In the genomic region with DNA sequence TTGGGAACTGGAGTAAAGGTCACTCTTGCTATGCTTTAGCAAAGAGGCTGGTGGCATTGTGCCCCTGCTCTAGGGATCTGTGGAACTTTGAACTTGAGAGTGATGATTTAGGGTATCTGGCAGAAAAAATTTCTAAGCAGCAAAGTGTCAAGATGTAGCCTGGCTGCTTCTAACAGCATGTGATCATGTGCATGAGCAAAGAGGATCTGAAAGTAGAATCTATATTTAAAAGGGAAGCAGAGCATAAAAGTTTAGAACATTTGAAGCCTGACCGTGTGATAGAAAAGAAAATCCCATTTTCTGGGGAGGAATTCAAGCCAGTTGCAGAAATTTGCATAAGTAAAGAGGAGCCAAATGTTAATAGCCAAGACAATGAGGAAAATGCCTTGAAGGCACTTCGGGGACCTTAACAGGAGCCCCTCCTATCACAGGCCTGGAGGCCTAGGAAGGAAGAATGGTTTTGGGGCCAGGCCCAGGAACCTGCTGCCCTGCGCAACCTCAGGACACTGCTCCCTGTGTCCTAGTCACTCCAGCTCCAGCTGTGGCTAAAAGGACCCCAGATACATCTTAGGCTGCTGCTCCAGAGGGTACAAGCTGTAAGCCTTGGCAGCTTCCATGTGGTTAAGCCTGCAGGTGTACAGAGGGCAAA, we compare ENCODE assay signal across 19 cellular contexts.
DNase-seq lines count a peak whose midpoint lies in the region; ATAC-seq, FAIRE-seq and TF ChIP-seq lines count a peak whose summit lies in the region.
"Had no signal": no experiment of that assay in that cellular context is flagged by ENCODE, and none has a peak within 500 bp of the region (broad histone marks: within the 10 kb centered on the region; RNA-seq: fewer than 3 reads in every experiment).

No MANE protein-coding gene starts in this region.

- no peaks in the 10 kb centered on the region for H3K36me3 ChIP-seq in GM12878 (ENCODE audit: control insufficient read depth in 2 of 2, insufficient read depth in 2 of 2, low read length in 1 of 2)
- H3K36me3 ChIP-seq: BLaER1 had no signal

- no peaks in the 10 kb centered on the region for H3K4me1 ChIP-seq in GM12878 (ENCODE audit: control insufficient read depth, insufficient read depth, low read length)
- no peaks in the 10 kb centered on the region for H3K4me1 ChIP-seq in foreskin keratinocyte
- H3K4me1 ChIP-seq: BLaER1 had no signal

- no peak for TF ChIP-seq CTCF in natural killer cell (IDR thresholded peaks at IDR 0.05)
- TF ChIP-seq CTCF in GM12878 (IDR thresholded peaks at IDR 0.05 in 2 of 3, conservative IDR thresholded peaks at IDR 0.05 in 1 of 3; ENCODE audit: control insufficient read depth in 2 of 3, extremely low read depth in 1 of 3, insufficient read depth in 1 of 3, low read depth in 3 of 3, low read length in 3 of 3): no peak
- TF ChIP-seq CTCF in foreskin keratinocyte (conservative IDR thresholded peaks at IDR 0.05): no peak

- no peak overlapping the region for H3K4me3 ChIP-seq in GM12878
- H3K4me3 ChIP-seq: BLaER1 had no signal

- no TSS peak for BruUV-seq in GM12878 (replicated peaks; lab: Mats Ljungman, UMichigan)

- H3K4me2 ChIP-seq in GM12878 (ENCODE audit: control insufficient read depth, insufficient read depth): no peak overlapping the region
- H3K4me2 ChIP-seq: BLaER1, SK-N-SH had no signal

- peaks cover 28 to 48% of the 10 kb centered on the region in 2 donors for H3K27me3 Mint-ChIP-seq in natural killer cell treated with Interleukin-12 subunit alpha and Interleukin-12 subunit beta and Interleukin-15 and Interleukin-18, amount 100 ng/mL, for 72 hours
- peaks cover 27 to 57% of the 10 kb centered on the region in 2 donors for H3K27me3 Mint-ChIP-seq in natural killer cell (ENCODE audit: low read depth in 2 of 2)

- RAD21 ChIA-PET in GM12878 (lab: Charles Lee; ENCODE audit: unreplicated experiment): no interaction called here

- H3K4me1 Mint-ChIP-seq in natural killer cell treated with Interleukin-12 subunit alpha and Interleukin-12 subunit beta and Interleukin-15 and Interleukin-18, amount 100 ng/mL, for 72 hours (ENCODE audit: low read depth in 2 of 2): no peaks in the 10 kb centered on the region
- H3K4me1 Mint-ChIP-seq in natural killer cell: no peaks in the 10 kb centered on the region

- intact Hi-C loops in natural killer cell (cut with micrococcal nuclease) (no loop called here), GM12878 (cut with micrococcal nuclease; ENCODE audit: unreplicated experiment) (no loop called here)

- SMC1A ChIA-PET in GM12878 (lab: Charles Lee; ENCODE audit: uncharacterized antibody, unreplicated experiment): no interaction called here

- FAIRE-seq in GM12878 (lab: Jason Lieb, UNC): no peak

- no peaks in the 10 kb centered on the region for H4K20me1 ChIP-seq in GM12878 (ENCODE audit: control insufficient read depth, insufficient read depth)
- H4K20me1 ChIP-seq: BLaER1 had no signal

- peak; percentile 16 for DNase-seq in natural killer cell treated with Interleukin-12 subunit alpha and Interleukin-12 subunit beta and Interleukin-15 and Interleukin-18, amount 100 ng/mL, for 72 hours (ENCODE audit: low spot score)
- DNase-seq in natural killer cell: no peak
- peak; percentile 72 for DNase-seq in MV-4-11 (lab: John Stamatoyannopoulos, UW)
- no peak for DNase-seq in GM12878 (ENCODE audit: low read depth, low spot score)
- DNase-seq in foreskin keratinocyte: no peak
- DNase-seq in NCI-H510A (lab: John Stamatoyannopoulos, UW): no peak
- DNase-seq: CD8-positive, alpha-beta T cell; DMS53; HCEC 1CT; MM.1S; NCI-H1417; NCI-H187; NCI-H2227 treated with DMSO at 0.1 percent for 48 hours; NCI-H524 treated with DMSO at 0.1 percent for 48 hours; Right ventricle myocardium superior; SK-N-SH had no signal

- no peak overlapping the region for H3K27ac Mint-ChIP-seq in natural killer cell treated with Interleukin-12 subunit alpha and Interleukin-12 subunit beta and Interleukin-15 and Interleukin-18, amount 100 ng/mL, for 72 hours
- no peak overlapping the region for H3K27ac Mint-ChIP-seq in natural killer cell
- H3K27ac Mint-ChIP-seq: CD8-positive, alpha-beta T cell had no signal

- peaks cover 5% of the 10 kb centered on the region; the same call in 2 of the 3 replicates for H3K9me3 ChIP-seq in GM12878 (replicated peaks; ENCODE audit: control insufficient read depth, insufficient read depth, low read length)

- H3K27ac ChIP-seq in GM12878 (ENCODE audit: control insufficient read depth, insufficient read depth) (no peak overlapping the region), foreskin keratinocyte (no peak overlapping the region)
- H3K27ac ChIP-seq: BLaER1 had no signal

- POLR2A ChIA-PET in GM12878 (lab: Charles Lee): no interaction called here

- H3K27me3 ChIP-seq in GM12878 (replicated peaks in 1 of 2; ENCODE audit: control insufficient read depth in 2 of 2, insufficient read depth in 2 of 2, low read length in 1 of 2) (peaks cover 0 to 7% of the 10 kb centered on the region in 2 experiments; a peak in 2 of 4 replicates), foreskin keratinocyte (peaks cover 60% of the 10 kb centered on the region)
- H3K27me3 ChIP-seq: BLaER1 had no signal

- TF ChIP-seq POLR2A in GM12878 (IDR thresholded peaks at IDR 0.05; ENCODE audit: low read depth, low read length): no peak

- H3K9me3 Mint-ChIP-seq in natural killer cell treated with Interleukin-12 subunit alpha and Interleukin-12 subunit beta and Interleukin-15 and Interleukin-18, amount 100 ng/mL, for 72 hours: no peaks in the 10 kb centered on the region
- H3K9me3 Mint-ChIP-seq in natural killer cell: peaks cover 0 to under 1% of the 10 kb centered on the region in 2 donors

- in situ Hi-C loops in GM12878 (cut with MboI): no loop called here

- no peaks in the 10 kb centered on the region for H3K79me2 ChIP-seq in GM12878 (ENCODE audit: control insufficient read depth, insufficient read depth, low read length)

- 21% methylated on average over 3 of the region's 3 CpGs for WGBS in GM12878 (ENCODE audit: insufficient coverage, insufficient replicate concordance, low lambda C conversion rate, missing lambda C conversion rate)

- H2AFZ ChIP-seq in GM12878 (ENCODE audit: control insufficient read depth, low read depth, low read length): no peak overlapping the region

- TF ChIP-seq EP300 in GM12878 (IDR thresholded peaks at IDR 0.05; ENCODE audit: borderline replicate concordance in 1 of 2, control insufficient read depth in 1 of 2, low read depth in 2 of 2, low read length in 2 of 2): no peak

- H3K36me3 Mint-ChIP-seq in natural killer cell treated with Interleukin-12 subunit alpha and Interleukin-12 subunit beta and Interleukin-15 and Interleukin-18, amount 100 ng/mL, for 72 hours: peaks cover under 1% of the 10 kb centered on the region
- no peaks in the 10 kb centered on the region for H3K36me3 Mint-ChIP-seq in natural killer cell
- H3K36me3 Mint-ChIP-seq: CD8-positive, alpha-beta T cell had no signal

- H3K4me3 Mint-ChIP-seq in natural killer cell treated with Interleukin-12 subunit alpha and Interleukin-12 subunit beta and Interleukin-15 and Interleukin-18, amount 100 ng/mL, for 72 hours: no peak overlapping the region
- no peak overlapping the region for H3K4me3 Mint-ChIP-seq in natural killer cell
- H3K4me3 Mint-ChIP-seq: CD8-positive, alpha-beta T cell had no signal

- ATAC-seq in natural killer cell treated with Interleukin-12 subunit alpha and Interleukin-12 subunit beta and Interleukin-15 and Interleukin-18, amount 100 ng/mL, for 72 hours: no peak
- ATAC-seq in natural killer cell (no peak), GM12878 (peak; percentile 48; the same call in 2 of the 3 replicates), foreskin keratinocyte (no peak), GM18867 (IDR thresholded peaks at IDR 0.05; ENCODE audit: unreplicated experiment) (no peak), GM21390 (IDR thresholded peaks at IDR 0.05; ENCODE audit: unreplicated experiment) (no peak)
- ATAC-seq: CD8-positive, alpha-beta T cell had no signal

- CTCF ChIA-PET in GM12878 (lab: Yijun Ruan, JAX): no interaction called here

- TF ChIP-seq RAD21 in GM12878 (IDR thresholded peaks at IDR 0.05; ENCODE audit: insufficient read depth, low read depth, low read length): no peak

- H3K9ac ChIP-seq in GM12878 (ENCODE audit: control insufficient read depth, insufficient read depth, low read length): no peak overlapping the region
- H3K9ac ChIP-seq: BLaER1, SK-N-SH had no signal

TF ChIP-seq in GM12878, 131 proteins besides CTCF, POLR2A, EP300 and RAD21 (continues in another document):
- TF ChIP-seq RAD51 (IDR thresholded peaks at IDR 0.05) (peak; percentile 48; the same call in 1 of the 2 replicates), FOXM1 (IDR thresholded peaks at IDR 0.05; ENCODE audit: low read depth, low read length) (no peak), SUPT20H (IDR thresholded peaks at IDR 0.05; ENCODE audit: borderline replicate concordance, control insufficient read depth, low read depth, low read length) (no peak), SREBF1 (IDR thresholded peaks at IDR 0.05; ENCODE audit: low read length) (no peak), MEF2B (IDR thresholded peaks at IDR 0.05; ENCODE audit: partially characterized antibody, poor library complexity, severe bottlenecking) (peak; percentile 53), IKZF2 (IDR thresholded peaks at IDR 0.05) (peak in 1 of 2 experiments; percentile 50; a peak in 2 of 4 replicates), KAT2A (conservative IDR thresholded peaks at IDR 0.05; ENCODE audit: control insufficient read depth, low read depth, low read length) (no peak)
- TF ChIP-seq, protein P1, sequence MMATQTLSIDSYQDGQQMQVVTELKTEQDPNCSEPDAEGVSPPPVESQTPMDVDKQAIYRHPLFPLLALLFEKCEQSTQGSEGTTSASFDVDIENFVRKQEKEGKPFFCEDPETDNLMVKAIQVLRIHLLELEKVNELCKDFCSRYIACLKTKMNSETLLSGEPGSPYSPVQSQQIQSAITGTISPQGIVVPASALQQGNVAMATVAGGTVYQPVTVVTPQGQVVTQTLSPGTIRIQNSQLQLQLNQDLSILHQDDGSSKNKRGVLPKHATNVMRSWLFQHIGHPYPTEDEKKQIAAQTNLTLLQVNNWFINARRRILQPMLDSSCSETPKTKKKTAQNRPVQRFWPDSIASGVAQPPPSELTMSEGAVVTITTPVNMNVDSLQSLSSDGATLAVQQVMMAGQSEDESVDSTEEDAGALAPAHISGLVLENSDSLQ (IDR thresholded peaks at IDR 0.05): no peak
- TF ChIP-seq, protein P2, sequence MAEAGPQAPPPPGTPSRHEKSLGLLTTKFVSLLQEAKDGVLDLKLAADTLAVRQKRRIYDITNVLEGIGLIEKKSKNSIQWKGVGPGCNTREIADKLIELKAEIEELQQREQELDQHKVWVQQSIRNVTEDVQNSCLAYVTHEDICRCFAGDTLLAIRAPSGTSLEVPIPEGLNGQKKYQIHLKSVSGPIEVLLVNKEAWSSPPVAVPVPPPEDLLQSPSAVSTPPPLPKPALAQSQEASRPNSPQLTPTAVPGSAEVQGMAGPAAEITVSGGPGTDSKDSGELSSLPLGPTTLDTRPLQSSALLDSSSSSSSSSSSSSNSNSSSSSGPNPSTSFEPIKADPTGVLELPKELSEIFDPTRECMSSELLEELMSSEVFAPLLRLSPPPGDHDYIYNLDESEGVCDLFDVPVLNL (IDR thresholded peaks at IDR 0.05; ENCODE audit: low read depth, low read length): no peak

Comparison
In these comparisons a context has a peak if more than half of its experiments do, and no peak if none do; other contexts are left out.
1. DNase-seq: peak in natural killer cell treated with Interleukin-12 subunit alpha and Interleukin-12 subunit beta and Interleukin-15 and Interleukin-18, amount 100 ng/mL, for 72 hours (single experiment) and MV-4-11 (single experiment); none in natural killer cell (single experiment), GM12878 (single experiment), foreskin keratinocyte (0 of 2) and NCI-H510A (single experiment).